ENCODE assay signal across 9 cellular contexts in genomic region chr5:88875609-88876234, GRCh38. TPM values are rescaled to one million over a fixed set of nuclear protein-coding genes. Genes with fewer than 3 reads are reported as not detected.
DNase-seq lines count a peak whose midpoint lies in the region; ATAC-seq and TF ChIP-seq lines count a peak whose summit lies in the region.
"Had no signal": no experiment of that assay in that cellular context is flagged by ENCODE, and none has a peak within 500 bp of the region (broad histone marks: within the 10 kb centered on the region; RNA-seq: fewer than 3 reads in every experiment).

No MANE protein-coding gene starts in this region.

- ATAC-seq in HG02759 (IDR thresholded peaks at IDR 0.05; ENCODE audit: unreplicated experiment) (peak; percentile 65), left lung (peak; percentile 55), GM19455 (IDR thresholded peaks at IDR 0.05; ENCODE audit: unreplicated experiment) (no peak)

- peak overlapping the region in 1 of 2 donors; percentile 20 for H3K27ac ChIP-seq in left lung

- H3K9me3 ChIP-seq in left lung: no peaks in the 10 kb centered on the region

- DNase-seq in SHP77 treated with DMSO at 0.1 percent for 48 hours (lab: John Stamatoyannopoulos, UW) (peak; percentile 35), left lung (no peak), HT-29 (ENCODE audit: low spot score) (no peak), KG1 (lab: John Stamatoyannopoulos, UW) (no peak), GM19240 (ENCODE audit: insufficient read length, low spot score) (no peak)
- DNase-seq: GF-D8 had no signal

- intact Hi-C loops in left lung (cut with DNase I): no loop called here

- H3K4me1 ChIP-seq in left lung: peaks cover 0 to 58% of the 10 kb centered on the region in 2 donors

- H3K27me3 ChIP-seq in left lung: no peaks in the 10 kb centered on the region

- H3K4me3 ChIP-seq in GM08714 (ENCODE audit: low read length) (peak overlapping the region; percentile 62), left lung (no peak overlapping the region)

- H3K36me3 ChIP-seq in left lung: no peaks in the 10 kb centered on the region

- no peak for TF ChIP-seq CTCF in left lung (IDR thresholded peaks at IDR 0.05)

RNA-seq across cellular contexts. Expression of gene MEF2C, which starts 7.3 kb away (rescaled TPM):
- total RNA-seq in left lung: 10 to 100 TPM; 45.7 to 46.1 TPM
- total RNA-seq in HT-29 (2014; rRNA removed; shearing (Covaris generic)): 0.08 and 0.46 TPM in 2 replicates

Comparison
In these comparisons a context has a peak if more than half of its experiments do, and no peak if none do; other contexts are left out.
1. RNA of gene MEF2C, which starts 7.3 kb away (total RNA-seq): 45.7 to 46.1 TPM in left lung; 0.08 to 0.46 TPM in HT-29; every median in the first group is over 10 times any median in the second.